Comparison of ENCODE assay signal across 1 cellular context in the genomic region with DNA sequence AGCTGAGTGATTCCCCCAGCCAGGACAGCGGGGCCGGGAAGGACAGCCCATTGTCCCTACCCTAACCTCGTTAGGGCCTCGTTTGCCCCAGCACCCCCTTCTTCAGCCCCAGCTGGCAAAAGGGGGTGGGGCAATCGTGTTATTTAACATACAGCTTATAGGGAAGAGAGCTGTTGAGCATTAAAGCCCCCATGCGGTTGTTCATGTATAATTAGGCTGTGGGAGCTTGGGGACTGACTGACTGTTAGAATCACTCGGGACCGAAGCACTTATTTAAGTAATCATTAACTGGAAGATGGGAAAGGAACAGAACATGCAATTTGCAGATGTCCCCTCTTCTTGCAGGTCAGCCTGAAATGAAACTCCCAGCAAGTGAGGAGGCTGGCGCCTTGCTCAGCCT.
TF ChIP-seq lines count a peak whose summit lies in the region.

No MANE protein-coding gene starts in this region.

TF ChIP-seq in WTC11, 78 proteins besides CTCF, POLR2A, EP300 and RAD21 (continued from another document):
- TF ChIP-seq, protein P1, sequence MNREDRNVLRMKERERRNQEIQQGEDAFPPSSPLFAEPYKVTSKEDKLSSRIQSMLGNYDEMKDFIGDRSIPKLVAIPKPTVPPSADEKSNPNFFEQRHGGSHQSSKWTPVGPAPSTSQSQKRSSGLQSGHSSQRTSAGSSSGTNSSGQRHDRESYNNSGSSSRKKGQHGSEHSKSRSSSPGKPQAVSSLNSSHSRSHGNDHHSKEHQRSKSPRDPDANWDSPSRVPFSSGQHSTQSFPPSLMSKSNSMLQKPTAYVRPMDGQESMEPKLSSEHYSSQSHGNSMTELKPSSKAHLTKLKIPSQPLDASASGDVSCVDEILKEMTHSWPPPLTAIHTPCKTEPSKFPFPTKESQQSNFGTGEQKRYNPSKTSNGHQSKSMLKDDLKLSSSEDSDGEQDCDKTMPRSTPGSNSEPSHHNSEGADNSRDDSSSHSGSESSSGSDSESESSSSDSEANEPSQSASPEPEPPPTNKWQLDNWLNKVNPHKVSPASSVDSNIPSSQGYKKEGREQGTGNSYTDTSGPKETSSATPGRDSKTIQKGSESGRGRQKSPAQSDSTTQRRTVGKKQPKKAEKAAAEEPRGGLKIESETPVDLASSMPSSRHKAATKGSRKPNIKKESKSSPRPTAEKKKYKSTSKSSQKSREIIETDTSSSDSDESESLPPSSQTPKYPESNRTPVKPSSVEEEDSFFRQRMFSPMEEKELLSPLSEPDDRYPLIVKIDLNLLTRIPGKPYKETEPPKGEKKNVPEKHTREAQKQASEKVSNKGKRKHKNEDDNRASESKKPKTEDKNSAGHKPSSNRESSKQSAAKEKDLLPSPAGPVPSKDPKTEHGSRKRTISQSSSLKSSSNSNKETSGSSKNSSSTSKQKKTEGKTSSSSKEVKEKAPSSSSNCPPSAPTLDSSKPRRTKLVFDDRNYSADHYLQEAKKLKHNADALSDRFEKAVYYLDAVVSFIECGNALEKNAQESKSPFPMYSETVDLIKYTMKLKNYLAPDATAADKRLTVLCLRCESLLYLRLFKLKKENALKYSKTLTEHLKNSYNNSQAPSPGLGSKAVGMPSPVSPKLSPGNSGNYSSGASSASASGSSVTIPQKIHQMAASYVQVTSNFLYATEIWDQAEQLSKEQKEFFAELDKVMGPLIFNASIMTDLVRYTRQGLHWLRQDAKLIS (CRISPR knock-in tag; IDR thresholded peaks at IDR 0.05; ENCODE audit: borderline replicate concordance), result no peak
- TF ChIP-seq NR3C1 (CRISPR knock-in tag; conservative IDR thresholded peaks at IDR 0.05; ENCODE audit: low read depth) (no peak), MYBL2 (CRISPR knock-in tag; IDR thresholded peaks at IDR 0.05) (no peak)
